Comparison of ENCODE assay signal across 12 cellular contexts in genomic region chr15:72809329-72809728, GRCh38.
"Had no signal": no experiment of that assay in that cellular context is flagged by ENCODE, and none has a peak within 500 bp of the region (broad histone marks: within the 10 kb centered on the region; RNA-seq: fewer than 3 reads in every experiment).

No MANE protein-coding gene starts in this region.

- H3K27ac ChIP-seq: cardiac muscle cell, coronary artery, heart right ventricle, left ventricle myocardium inferior, upper lobe of left lung had no signal

- H3K9me3 Mint-ChIP-seq: activated T-cell treated with anti-CD3 and anti-CD28 coated beads, Interleukin-2, amount 50 U/mL, for 24 hours; memory B cell had no signal

- H3K9me3 ChIP-seq: heart right ventricle, left ventricle myocardium inferior, upper lobe of left lung had no signal

- H3K4me1 Mint-ChIP-seq: memory B cell had no signal

- H3K36me3 ChIP-seq: cardiac muscle cell, heart right ventricle, left ventricle myocardium inferior, upper lobe of left lung had no signal

- H3K4me1 ChIP-seq: heart right ventricle, left ventricle myocardium inferior, upper lobe of left lung had no signal

- H3K27me3 ChIP-seq: cardiac muscle cell, upper lobe of left lung had no signal

- H3K4me3 Mint-ChIP-seq: activated T-cell treated with anti-CD3 and anti-CD28 coated beads, Interleukin-2, amount 50 U/mL, for 24 hours; memory B cell; stimulated activated naive CD8-positive, alpha-beta T cell treated with anti-CD3 and anti-CD28 coated beads, Interleukin-15, Interleukin-2, amounts not matched to agents 100 ng/mL and 50 ng/mL, for 24 hours had no signal

- ATAC-seq: heart right ventricle, sciatic nerve had no signal

- H3K27ac Mint-ChIP-seq: activated T-cell treated with anti-CD3 and anti-CD28 coated beads, Interleukin-2, amount 50 U/mL, for 24 hours; memory B cell; stimulated activated naive CD8-positive, alpha-beta T cell treated with anti-CD3 and anti-CD28 coated beads, Interleukin-15, Interleukin-2, amounts not matched to agents 100 ng/mL and 50 ng/mL, for 24 hours had no signal

- DNase-seq: activated effector memory CD4-positive, alpha-beta T cell treated with anti-CD3 and anti-CD28 coated beads, Interleukin-2, amount 50 U/mL, for 16 hours; activated T-cell treated with anti-CD3 and anti-CD28 coated beads, Interleukin-2, amount 50 U/mL, for 24 hours; effector CD4-positive, alpha-beta T cell; heart right ventricle; left ventricle myocardium inferior; stimulated activated CD4-positive, alpha-beta T cell treated with anti-CD3 and anti-CD28 coated beads, Interleukin-12 subunit alpha, Interleukin-12 subunit beta, amount 100 ng/mL, for 4 hours; upper lobe of left lung had no signal

- H3K4me3 ChIP-seq: cardiac muscle cell, coronary artery, heart right ventricle, left ventricle myocardium inferior, upper lobe of left lung had no signal
